Comparison of ENCODE assay signal across 2 cellular contexts in the genomic region with DNA sequence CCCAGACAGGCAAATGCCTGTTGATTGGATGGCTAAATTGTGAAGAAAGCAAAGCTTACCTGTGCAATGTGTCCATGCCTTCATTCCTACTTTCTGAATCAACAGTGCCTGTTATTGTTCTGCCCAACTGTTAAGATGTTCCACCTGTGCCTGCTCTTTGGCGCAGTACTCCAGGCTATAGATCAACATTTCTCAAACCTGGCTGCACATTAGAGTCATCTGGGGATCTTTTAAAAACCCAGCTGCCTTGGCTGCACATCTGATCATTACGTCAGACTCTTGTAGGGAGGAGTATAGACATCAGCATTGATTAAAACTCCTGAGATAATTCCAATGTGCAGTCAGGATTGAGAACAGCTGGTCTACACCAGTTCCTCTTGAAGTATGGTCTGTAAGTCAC.
A peak's percentile ranks its signal among the peaks of the same experiment; 100 is the strongest.
TF ChIP-seq lines count a peak whose summit lies in the region.

No MANE protein-coding gene starts in this region.

TF ChIP-seq in liver, 16 proteins besides CTCF, POLR2A, EP300 and RAD21:
- TF ChIP-seq EGR1 (IDR thresholded peaks at IDR 0.05; ENCODE audit: low read depth in 2 of 2) (no peak), YY1 (IDR thresholded peaks at IDR 0.05) (peak; percentile 14), NR2F2 (IDR thresholded peaks at IDR 0.05) (no peak), HNF4A (conservative IDR thresholded peaks at IDR 0.05) (peak in 1 of 2 donors; percentile 32), FOXA1 (IDR thresholded peaks at IDR 0.05) (no peak), GABPA (IDR thresholded peaks at IDR 0.05 in 1 of 2, conservative IDR thresholded peaks at IDR 0.05 in 1 of 2) (no peak), TAF1 (conservative IDR thresholded peaks at IDR 0.05) (no peak), FOXA2 (IDR thresholded peaks at IDR 0.05) (no peak), RXRA (IDR thresholded peaks at IDR 0.05) (peak in 1 of 2 donors; percentile 49), JUND (IDR thresholded peaks at IDR 0.05) (peak in 1 of 2 donors; percentile 27)
- TF ChIP-seq, protein P1, sequence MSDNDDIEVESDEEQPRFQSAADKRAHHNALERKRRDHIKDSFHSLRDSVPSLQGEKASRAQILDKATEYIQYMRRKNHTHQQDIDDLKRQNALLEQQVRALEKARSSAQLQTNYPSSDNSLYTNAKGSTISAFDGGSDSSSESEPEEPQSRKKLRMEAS (IDR thresholded peaks at IDR 0.05), result no peak
- TF ChIP-seq, protein P2, sequence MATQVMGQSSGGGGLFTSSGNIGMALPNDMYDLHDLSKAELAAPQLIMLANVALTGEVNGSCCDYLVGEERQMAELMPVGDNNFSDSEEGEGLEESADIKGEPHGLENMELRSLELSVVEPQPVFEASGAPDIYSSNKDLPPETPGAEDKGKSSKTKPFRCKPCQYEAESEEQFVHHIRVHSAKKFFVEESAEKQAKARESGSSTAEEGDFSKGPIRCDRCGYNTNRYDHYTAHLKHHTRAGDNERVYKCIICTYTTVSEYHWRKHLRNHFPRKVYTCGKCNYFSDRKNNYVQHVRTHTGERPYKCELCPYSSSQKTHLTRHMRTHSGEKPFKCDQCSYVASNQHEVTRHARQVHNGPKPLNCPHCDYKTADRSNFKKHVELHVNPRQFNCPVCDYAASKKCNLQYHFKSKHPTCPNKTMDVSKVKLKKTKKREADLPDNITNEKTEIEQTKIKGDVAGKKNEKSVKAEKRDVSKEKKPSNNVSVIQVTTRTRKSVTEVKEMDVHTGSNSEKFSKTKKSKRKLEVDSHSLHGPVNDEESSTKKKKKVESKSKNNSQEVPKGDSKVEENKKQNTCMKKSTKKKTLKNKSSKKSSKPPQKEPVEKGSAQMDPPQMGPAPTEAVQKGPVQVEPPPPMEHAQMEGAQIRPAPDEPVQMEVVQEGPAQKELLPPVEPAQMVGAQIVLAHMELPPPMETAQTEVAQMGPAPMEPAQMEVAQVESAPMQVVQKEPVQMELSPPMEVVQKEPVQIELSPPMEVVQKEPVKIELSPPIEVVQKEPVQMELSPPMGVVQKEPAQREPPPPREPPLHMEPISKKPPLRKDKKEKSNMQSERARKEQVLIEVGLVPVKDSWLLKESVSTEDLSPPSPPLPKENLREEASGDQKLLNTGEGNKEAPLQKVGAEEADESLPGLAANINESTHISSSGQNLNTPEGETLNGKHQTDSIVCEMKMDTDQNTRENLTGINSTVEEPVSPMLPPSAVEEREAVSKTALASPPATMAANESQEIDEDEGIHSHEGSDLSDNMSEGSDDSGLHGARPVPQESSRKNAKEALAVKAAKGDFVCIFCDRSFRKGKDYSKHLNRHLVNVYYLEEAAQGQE (IDR thresholded peaks at IDR 0.05), result peak; percentile 14
TF ChIP-seq in liver: peak in this region for 5.

TF ChIP-seq in HepG2, 621 proteins besides CTCF, POLR2A, EP300 and RAD21:
- TF ChIP-seq NR2C2 (CRISPR knock-in tag; IDR thresholded peaks at IDR 0.05; ENCODE audit: borderline replicate concordance), result no peak
- TF ChIP-seq ZBTB8A (CRISPR knock-in tag; IDR thresholded peaks at IDR 0.05; ENCODE audit: borderline replicate concordance, low read depth), result no peak
- TF ChIP-seq NFE2L1 (CRISPR knock-in tag; IDR thresholded peaks at IDR 0.05; ENCODE audit: borderline replicate concordance), result no peak
- no peak for TF ChIP-seq SIX1 (CRISPR knock-in tag; IDR thresholded peaks at IDR 0.05; ENCODE audit: borderline replicate concordance)
- no peak for TF ChIP-seq ZNF138 (CRISPR knock-in tag; IDR thresholded peaks at IDR 0.05; ENCODE audit: low read depth)
- TF ChIP-seq IRF2 (CRISPR knock-in tag; IDR thresholded peaks at IDR 0.05), result no peak
- no peak for TF ChIP-seq ZNF20 (CRISPR knock-in tag; IDR thresholded peaks at IDR 0.05)
- TF ChIP-seq ZNF33B (CRISPR knock-in tag; IDR thresholded peaks at IDR 0.05), result no peak
- TF ChIP-seq ZNF577 (CRISPR knock-in tag; IDR thresholded peaks at IDR 0.05; ENCODE audit: borderline replicate concordance, low read depth), result no peak
- TF ChIP-seq NR1H2 (CRISPR knock-in tag; IDR thresholded peaks at IDR 0.05; ENCODE audit: borderline replicate concordance, low read depth), result no peak
- TF ChIP-seq, protein P3, sequence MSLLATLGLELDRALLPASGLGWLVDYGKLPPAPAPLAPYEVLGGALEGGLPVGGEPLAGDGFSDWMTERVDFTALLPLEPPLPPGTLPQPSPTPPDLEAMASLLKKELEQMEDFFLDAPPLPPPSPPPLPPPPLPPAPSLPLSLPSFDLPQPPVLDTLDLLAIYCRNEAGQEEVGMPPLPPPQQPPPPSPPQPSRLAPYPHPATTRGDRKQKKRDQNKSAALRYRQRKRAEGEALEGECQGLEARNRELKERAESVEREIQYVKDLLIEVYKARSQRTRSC (CRISPR knock-in tag; IDR thresholded peaks at IDR 0.05; ENCODE audit: low read depth), result no peak
- TF ChIP-seq, protein P4, sequence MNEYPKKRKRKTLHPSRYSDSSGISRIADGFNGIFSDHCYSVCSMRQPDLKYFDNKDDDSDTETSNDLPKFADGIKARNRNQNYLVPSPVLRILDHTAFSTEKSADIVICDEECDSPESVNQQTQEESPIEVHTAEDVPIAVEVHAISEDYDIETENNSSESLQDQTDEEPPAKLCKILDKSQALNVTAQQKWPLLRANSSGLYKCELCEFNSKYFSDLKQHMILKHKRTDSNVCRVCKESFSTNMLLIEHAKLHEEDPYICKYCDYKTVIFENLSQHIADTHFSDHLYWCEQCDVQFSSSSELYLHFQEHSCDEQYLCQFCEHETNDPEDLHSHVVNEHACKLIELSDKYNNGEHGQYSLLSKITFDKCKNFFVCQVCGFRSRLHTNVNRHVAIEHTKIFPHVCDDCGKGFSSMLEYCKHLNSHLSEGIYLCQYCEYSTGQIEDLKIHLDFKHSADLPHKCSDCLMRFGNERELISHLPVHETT (CRISPR knock-in tag; conservative IDR thresholded peaks at IDR 0.05), result no peak
- TF ChIP-seq GABPB1 (CRISPR knock-in tag; IDR thresholded peaks at IDR 0.05), result no peak
- TF ChIP-seq, protein P5, sequence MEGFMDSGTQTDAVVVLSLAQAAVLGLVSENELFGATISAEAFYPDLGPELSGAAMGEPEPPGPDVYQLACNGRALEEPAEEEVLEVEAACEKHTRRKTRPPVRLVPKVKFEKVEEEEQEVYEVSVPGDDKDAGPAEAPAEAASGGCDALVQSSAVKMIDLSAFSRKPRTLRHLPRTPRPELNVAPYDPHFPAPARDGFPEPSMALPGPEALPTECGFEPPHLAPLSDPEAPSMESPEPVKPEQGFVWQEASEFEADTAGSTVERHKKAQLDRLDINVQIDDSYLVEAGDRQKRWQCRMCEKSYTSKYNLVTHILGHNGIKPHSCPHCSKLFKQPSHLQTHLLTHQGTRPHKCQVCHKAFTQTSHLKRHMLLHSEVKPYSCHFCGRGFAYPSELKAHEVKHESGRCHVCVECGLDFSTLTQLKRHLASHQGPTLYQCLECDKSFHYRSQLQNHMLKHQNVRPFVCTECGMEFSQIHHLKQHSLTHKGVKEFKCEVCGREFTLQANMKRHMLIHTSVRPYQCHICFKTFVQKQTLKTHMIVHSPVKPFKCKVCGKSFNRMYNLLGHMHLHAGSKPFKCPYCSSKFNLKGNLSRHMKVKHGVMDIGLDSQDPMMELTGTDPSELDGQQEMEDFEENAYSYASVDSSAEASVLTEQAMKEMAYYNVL (CRISPR knock-in tag; IDR thresholded peaks at IDR 0.05; ENCODE audit: borderline replicate concordance), result no peak
- TF ChIP-seq MED13 (CRISPR knock-in tag; IDR thresholded peaks at IDR 0.05), result no peak
- TF ChIP-seq RNF2 (conservative IDR thresholded peaks at IDR 0.05; ENCODE audit: low read depth), result no peak
- TF ChIP-seq, protein P6, sequence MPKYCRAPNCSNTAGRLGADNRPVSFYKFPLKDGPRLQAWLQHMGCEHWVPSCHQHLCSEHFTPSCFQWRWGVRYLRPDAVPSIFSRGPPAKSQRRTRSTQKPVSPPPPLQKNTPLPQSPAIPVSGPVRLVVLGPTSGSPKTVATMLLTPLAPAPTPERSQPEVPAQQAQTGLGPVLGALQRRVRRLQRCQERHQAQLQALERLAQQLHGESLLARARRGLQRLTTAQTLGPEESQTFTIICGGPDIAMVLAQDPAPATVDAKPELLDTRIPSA (CRISPR knock-in tag; IDR thresholded peaks at IDR 0.05; ENCODE audit: borderline replicate concordance), result no peak
- TF ChIP-seq, protein P7, sequence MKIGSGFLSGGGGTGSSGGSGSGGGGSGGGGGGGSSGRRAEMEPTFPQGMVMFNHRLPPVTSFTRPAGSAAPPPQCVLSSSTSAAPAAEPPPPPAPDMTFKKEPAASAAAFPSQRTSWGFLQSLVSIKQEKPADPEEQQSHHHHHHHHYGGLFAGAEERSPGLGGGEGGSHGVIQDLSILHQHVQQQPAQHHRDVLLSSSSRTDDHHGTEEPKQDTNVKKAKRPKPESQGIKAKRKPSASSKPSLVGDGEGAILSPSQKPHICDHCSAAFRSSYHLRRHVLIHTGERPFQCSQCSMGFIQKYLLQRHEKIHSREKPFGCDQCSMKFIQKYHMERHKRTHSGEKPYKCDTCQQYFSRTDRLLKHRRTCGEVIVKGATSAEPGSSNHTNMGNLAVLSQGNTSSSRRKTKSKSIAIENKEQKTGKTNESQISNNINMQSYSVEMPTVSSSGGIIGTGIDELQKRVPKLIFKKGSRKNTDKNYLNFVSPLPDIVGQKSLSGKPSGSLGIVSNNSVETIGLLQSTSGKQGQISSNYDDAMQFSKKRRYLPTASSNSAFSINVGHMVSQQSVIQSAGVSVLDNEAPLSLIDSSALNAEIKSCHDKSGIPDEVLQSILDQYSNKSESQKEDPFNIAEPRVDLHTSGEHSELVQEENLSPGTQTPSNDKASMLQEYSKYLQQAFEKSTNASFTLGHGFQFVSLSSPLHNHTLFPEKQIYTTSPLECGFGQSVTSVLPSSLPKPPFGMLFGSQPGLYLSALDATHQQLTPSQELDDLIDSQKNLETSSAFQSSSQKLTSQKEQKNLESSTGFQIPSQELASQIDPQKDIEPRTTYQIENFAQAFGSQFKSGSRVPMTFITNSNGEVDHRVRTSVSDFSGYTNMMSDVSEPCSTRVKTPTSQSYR (CRISPR knock-in tag; IDR thresholded peaks at IDR 0.05; ENCODE audit: borderline replicate concordance), result no peak
- TF ChIP-seq RNF219 (CRISPR knock-in tag; IDR thresholded peaks at IDR 0.05), result no peak
- TF ChIP-seq FOXM1 (CRISPR knock-in tag; IDR thresholded peaks at IDR 0.05), result no peak
TF ChIP-seq in HepG2: peak in this region for 0.
